8 cellular contexts compared by ENCODE assay signal in genomic region chr17:73770115-73770848, GRCh38.
A peak's percentile ranks its signal among the peaks of the same experiment; 100 is the strongest.
DNase-seq lines count a peak whose midpoint lies in the region; ATAC-seq lines count a peak whose summit lies in the region.

No MANE protein-coding gene starts in this region.

- no peak for ATAC-seq in GM18907 (IDR thresholded peaks at IDR 0.05; ENCODE audit: unreplicated experiment)
- no peak for ATAC-seq in HG02870 (IDR thresholded peaks at IDR 0.05; ENCODE audit: unreplicated experiment)

- DNase-seq in DMS153 (lab: John Stamatoyannopoulos, UW) (peak; percentile 82), NCI-H82 (lab: John Stamatoyannopoulos, UW) (peak; percentile 93), fibroblast of gingiva (ENCODE audit: low read depth) (peak; percentile 14), nucleus accumbens (lab: John Stamatoyannopoulos, UW) (peak in 53 of 56 donors; percentile 6 to 87 (median 61))
- DNase-seq in activated CD4-positive, CD25-positive, alpha-beta regulatory T cell treated with anti-CD3 and anti-CD28 coated beads, Interleukin-2, amount 50 U/mL, for 72 hours = no peak
- no peak for DNase-seq in activated T-cell treated with anti-CD3 and anti-CD28 coated beads, Interleukin-2, amount 50 U/mL, for 1 hour

Comparison
In these comparisons a context has a peak if more than half of its experiments do, and no peak if none do; other contexts are left out.
1. DNase-seq: peak in DMS153 (single experiment), NCI-H82 (single experiment), fibroblast of gingiva (single experiment) and nucleus accumbens (53 of 56); none in activated CD4-positive, CD25-positive, alpha-beta regulatory T cell treated with anti-CD3 and anti-CD28 coated beads, Interleukin-2, amount 50 U/mL, for 72 hours (single experiment) and activated T-cell treated with anti-CD3 and anti-CD28 coated beads, Interleukin-2, amount 50 U/mL, for 1 hour (single experiment).